ENCODE assay signal across 16 cellular contexts in genomic region chr10:97721871-97722780, GRCh38. TPM values are rescaled to one million over a fixed set of nuclear protein-coding genes. Genes with fewer than 3 reads are reported as not detected.
DNase-seq lines count a peak whose midpoint lies in the region; ATAC-seq and TF ChIP-seq lines count a peak whose summit lies in the region.
"Had no signal": no experiment of that assay in that cellular context is flagged by ENCODE, and none has a peak within 500 bp of the region (broad histone marks: within the 10 kb centered on the region; RNA-seq: fewer than 3 reads in every experiment).

No MANE protein-coding gene starts in this region.

- H3K36me3 ChIP-seq in RWPE2 (ENCODE audit: low read depth) (peaks cover 12% of the 10 kb centered on the region), mucosa of descending colon (ENCODE audit: low read depth) (no peaks in the 10 kb centered on the region), urinary bladder (ENCODE audit: insufficient read depth) (no peaks in the 10 kb centered on the region)

- no peaks in the 10 kb centered on the region for H3K9me3 Mint-ChIP-seq in HFFc6
- H3K9me3 Mint-ChIP-seq: CD8-positive, alpha-beta memory T cell had no signal

- peaks cover 47% of the 10 kb centered on the region for H3K4me1 Mint-ChIP-seq in HFFc6 (ENCODE audit: low read depth)
- H3K4me1 Mint-ChIP-seq: CD8-positive, alpha-beta memory T cell had no signal

- peaks cover 26% of the 10 kb centered on the region for H3K36me3 Mint-ChIP-seq in HFFc6 (ENCODE audit: low read depth)
- H3K36me3 Mint-ChIP-seq: CD8-positive, alpha-beta memory T cell had no signal

- DNase-seq in HFFc6: no peak
- no peak for DNase-seq in RWPE2 (ENCODE audit: low spot score)
- DNase-seq in mucosa of descending colon: peak; percentile 80 to 86 (median 84)
- DNase-seq in SKM-1 (lab: John Stamatoyannopoulos, UW; ENCODE audit: unreplicated experiment): no peak
- DNase-seq in NCI-H2171 treated with DMSO at 0.1 percent for 48 hours (lab: John Stamatoyannopoulos, UW): no peak
- no peak for DNase-seq in KG1 (lab: John Stamatoyannopoulos, UW)
- DNase-seq: C1 segment of cervical spinal cord; CD8-positive, alpha-beta memory T cell; DMS79; NCI-H1417 treated with DMSO at 0.1 percent for 48 hours; NCI-H1930; NCI-H526 had no signal

- 86% methylated on average over 12 of the region's 12 CpGs for WGBS in urinary bladder

- H3K4me3 Mint-ChIP-seq in HFFc6: no peak overlapping the region
- H3K4me3 Mint-ChIP-seq: CD8-positive, alpha-beta memory T cell had no signal

- H3K27ac Mint-ChIP-seq in HFFc6: peak overlapping the region; percentile 45; the same call in 1 of the 2 replicates
- H3K27ac Mint-ChIP-seq: CD8-positive, alpha-beta memory T cell had no signal

- intact Hi-C loops in mucosa of descending colon (cut with DNase I, micrococcal nuclease): no loop called here

- H3K9me3 ChIP-seq in RWPE2 (ENCODE audit: severe bottlenecking) (no peaks in the 10 kb centered on the region), mucosa of descending colon (no peaks in the 10 kb centered on the region)

- no peak for ATAC-seq in RWPE2 (ENCODE audit: low read depth)
- peak; percentile 78 for ATAC-seq in mucosa of descending colon
- ATAC-seq: K562, Right ventricle myocardium inferior had no signal

- no peaks in the 10 kb centered on the region; the same call in 1 of the 2 replicates for H3K27me3 Mint-ChIP-seq in HFFc6 (ENCODE audit: insufficient read depth)

- H3K4me1 ChIP-seq in RWPE2 (ENCODE audit: insufficient read depth, poor library complexity, severe bottlenecking) (peaks cover 47% of the 10 kb centered on the region), mucosa of descending colon (ENCODE audit: low read depth) (peaks cover 62% of the 10 kb centered on the region), urinary bladder (ENCODE audit: insufficient read depth) (no peaks in the 10 kb centered on the region)

- no peaks in the 10 kb centered on the region for H3K27me3 ChIP-seq in RWPE2 (ENCODE audit: insufficient read depth, poor library complexity, severe bottlenecking)

- no peak overlapping the region for H3K4me3 ChIP-seq in RWPE2 (ENCODE audit: severe bottlenecking)
- no peak overlapping the region for H3K4me3 ChIP-seq in mucosa of descending colon
- H3K4me3 ChIP-seq in urinary bladder (ENCODE audit: low read depth, low read length): no peak overlapping the region
- H3K4me3 ChIP-seq: K562 had no signal

- no peak for TF ChIP-seq CTCF in HFFc6 (IDR thresholded peaks at IDR 0.05)
- no peak for TF ChIP-seq CTCF in RWPE2 (IDR thresholded peaks at IDR 0.05; ENCODE audit: poor library complexity, severe bottlenecking)
- no peak for TF ChIP-seq CTCF in mucosa of descending colon (IDR thresholded peaks at IDR 0.05)

- H3K27ac ChIP-seq in RWPE2 (ENCODE audit: poor library complexity, severe bottlenecking) (peak overlapping the region; percentile 78), urinary bladder (ENCODE audit: low read depth) (peak overlapping the region; percentile 14)

RNA-seq across cellular contexts. Expression of gene MARVELD1, which starts 8.6 kb away (rescaled TPM):
- 10 to 100 TPM; 76.7 to 94.7 (median 80.9) TPM for total RNA-seq in HFFc6 (2021; fragmentation: NEBNext Ultra II Directional; extraction: Animal tissue kit (Norgen Biotek cat#: 25700))
- total RNA-seq in mucosa of descending colon (10 to 100 TPM; 30.7 to 45.7 (median 37.7) TPM), urinary bladder (34.0 TPM)
- polyA plus RNA-seq in urinary bladder: 66.6 TPM

RNA-seq across cellular contexts. Expression of gene ZFYVE27, which starts 14.8 kb away (rescaled TPM):
- 10 to 100 TPM; 16.6 to 23.0 (median 18.3) TPM for total RNA-seq in HFFc6 (2021; fragmentation: NEBNext Ultra II Directional; extraction: Animal tissue kit (Norgen Biotek cat#: 25700))
- total RNA-seq in mucosa of descending colon: 10 to 100 TPM; 48.8 to 83.7 (median 55.0) TPM
- total RNA-seq in urinary bladder: 13.5 TPM
- 17.0 TPM for polyA plus RNA-seq in urinary bladder

RNA-seq across cellular contexts. Expression of gene AVPI1, which starts 35.1 kb away (rescaled TPM):
- 10 to 100 TPM; 28.2 to 44.8 (median 39.5) TPM for total RNA-seq in HFFc6 (2021; fragmentation: NEBNext Ultra II Directional; extraction: Animal tissue kit (Norgen Biotek cat#: 25700))
- 10 to 100 TPM; 23.7 to 34.1 (median 31.4) TPM for total RNA-seq in mucosa of descending colon
- 7.5 TPM for total RNA-seq in urinary bladder
- 21.2 TPM for polyA plus RNA-seq in urinary bladder

RNA-seq across cellular contexts. Expression of gene SFRP5, which starts 49.7 kb away (rescaled TPM):
- total RNA-seq in HFFc6 (2021; fragmentation: NEBNext Ultra II Directional; extraction: Animal tissue kit (Norgen Biotek cat#: 25700)): not detected
- total RNA-seq in mucosa of descending colon (10 to 100 TPM in 1 of 3 donors, 1 to 10 TPM in 1, under 1 TPM in 1; 0.41 to 23.0 (median 1.0) TPM), urinary bladder (1.1 TPM)
- 4.8 TPM for polyA plus RNA-seq in urinary bladder
- total RNA-seq: A673; CD8-positive, alpha-beta memory T cell had no signal

Comparison
In these comparisons a context has a peak if more than half of its experiments do, and no peak if none do; other contexts are left out.
1. DNase-seq: peak in mucosa of descending colon (3 of 3); none in HFFc6 (single experiment), RWPE2 (single experiment), SKM-1 (single experiment), NCI-H2171 treated with DMSO at 0.1 percent for 48 hours (single experiment) and KG1 (single experiment).